ENCODE assay signal across 1 cellular context in genomic region chr6:39684790-39685485, GRCh38.
TF ChIP-seq lines count a peak whose summit lies in the region.

No MANE protein-coding gene starts in this region.

TF ChIP-seq in GM12878, 131 proteins besides CTCF, POLR2A, EP300 and RAD21 (continued from another document):
- TF ChIP-seq PRDM15 (CRISPR knock-in tag; IDR thresholded peaks at IDR 0.05) = no peak
